ENCODE assay signal across 1 cellular context in the genomic region with DNA sequence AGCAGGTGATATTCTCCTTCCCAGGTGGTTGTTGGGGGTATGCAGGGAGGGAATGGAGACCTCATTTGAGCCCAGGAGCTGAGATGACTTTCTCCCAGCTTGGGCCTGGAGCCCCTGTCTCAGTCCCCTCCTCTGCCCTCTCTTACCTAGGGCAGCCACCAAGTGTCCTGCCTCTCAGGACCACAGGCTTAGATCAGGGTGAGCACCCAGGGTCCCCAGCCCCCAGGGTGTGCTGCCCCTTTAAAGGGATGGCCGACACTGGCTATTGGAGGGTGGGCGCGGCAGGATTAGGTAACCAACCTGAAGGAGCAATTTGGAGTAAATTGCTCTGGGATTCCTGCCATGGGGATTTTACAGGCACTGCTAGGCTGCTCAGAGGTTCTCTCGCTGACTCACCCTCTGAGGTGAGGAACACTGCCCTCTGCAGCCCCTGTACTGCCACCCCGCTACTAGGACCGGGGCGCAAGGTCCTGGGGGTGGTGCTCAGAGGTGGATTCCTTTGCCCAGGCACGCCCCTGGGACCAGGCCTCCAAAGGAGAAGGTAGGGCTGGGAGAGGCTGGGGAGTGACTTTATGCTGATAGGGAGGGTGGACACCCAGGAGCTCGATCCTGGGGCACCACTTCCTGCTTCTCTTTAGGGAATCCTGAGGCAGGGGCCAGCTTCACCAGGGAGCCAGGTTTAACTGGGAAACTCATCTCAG.
TF ChIP-seq lines count a peak whose summit lies in the region.

No MANE protein-coding gene starts in this region.

TF ChIP-seq in HepG2, 621 proteins besides CTCF, POLR2A, EP300 and RAD21 (continued from another document and continues in another):
- TF ChIP-seq ZNF574 (CRISPR knock-in tag; IDR thresholded peaks at IDR 0.05) (peak; percentile 22; the same call in 1 of the 2 replicates), MATR3 (CRISPR knock-in tag; IDR thresholded peaks at IDR 0.05) (no peak), NBN (conservative IDR thresholded peaks at IDR 0.05) (no peak), MXD4 (CRISPR knock-in tag; IDR thresholded peaks at IDR 0.05) (no peak), SIN3B (IDR thresholded peaks at IDR 0.05; ENCODE audit: low read length) (no peak), HDAC2 (CRISPR knock-in tag; IDR thresholded peaks at IDR 0.05) (peak; percentile 60; the same call in 1 of the 2 replicates), FLYWCH1 (CRISPR knock-in tag; IDR thresholded peaks at IDR 0.05) (no peak), REXO4 (CRISPR knock-in tag; IDR thresholded peaks at IDR 0.05; ENCODE audit: borderline replicate concordance) (no peak), PTBP1 (IDR thresholded peaks at IDR 0.05; ENCODE audit: low read depth, low read length, poor library complexity, severe bottlenecking) (no peak), FOXP4 (CRISPR knock-in tag; IDR thresholded peaks at IDR 0.05) (no peak), HNRNPL (IDR thresholded peaks at IDR 0.05; ENCODE audit: low read depth, low read length) (peak; percentile 76; the same call in 1 of the 2 replicates), ERF (CRISPR knock-in tag; IDR thresholded peaks at IDR 0.05) (peak; percentile 33; the same call in 1 of the 2 replicates), FIP1L1 (IDR thresholded peaks at IDR 0.05; ENCODE audit: borderline replicate concordance, insufficient read depth, low read depth, low read length) (no peak), ELF4 (CRISPR knock-in tag; IDR thresholded peaks at IDR 0.05; ENCODE audit: borderline replicate concordance) (no peak), ZFP41 (CRISPR knock-in tag; IDR thresholded peaks at IDR 0.05; ENCODE audit: borderline replicate concordance) (no peak), ZNF83 (CRISPR knock-in tag; IDR thresholded peaks at IDR 0.05; ENCODE audit: borderline replicate concordance) (no peak), ZFX (CRISPR knock-in tag; IDR thresholded peaks at IDR 0.05; ENCODE audit: low read depth) (no peak), KLF11 (CRISPR knock-in tag; IDR thresholded peaks at IDR 0.05) (no peak; the same call in 1 of the 2 replicates), HBP1 (CRISPR knock-in tag; IDR thresholded peaks at IDR 0.05; ENCODE audit: low read depth) (no peak), RNF219 (CRISPR knock-in tag; IDR thresholded peaks at IDR 0.05) (no peak), ZNF251 (CRISPR knock-in tag; IDR thresholded peaks at IDR 0.05) (no peak), NFIB (CRISPR knock-in tag; IDR thresholded peaks at IDR 0.05; ENCODE audit: borderline replicate concordance) (no peak), ZBTB1 (CRISPR knock-in tag; IDR thresholded peaks at IDR 0.05; ENCODE audit: borderline replicate concordance) (no peak)
- TF ChIP-seq, protein P1, sequence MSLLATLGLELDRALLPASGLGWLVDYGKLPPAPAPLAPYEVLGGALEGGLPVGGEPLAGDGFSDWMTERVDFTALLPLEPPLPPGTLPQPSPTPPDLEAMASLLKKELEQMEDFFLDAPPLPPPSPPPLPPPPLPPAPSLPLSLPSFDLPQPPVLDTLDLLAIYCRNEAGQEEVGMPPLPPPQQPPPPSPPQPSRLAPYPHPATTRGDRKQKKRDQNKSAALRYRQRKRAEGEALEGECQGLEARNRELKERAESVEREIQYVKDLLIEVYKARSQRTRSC (CRISPR knock-in tag; IDR thresholded peaks at IDR 0.05; ENCODE audit: low read depth) = no peak
- TF ChIP-seq, protein P2, sequence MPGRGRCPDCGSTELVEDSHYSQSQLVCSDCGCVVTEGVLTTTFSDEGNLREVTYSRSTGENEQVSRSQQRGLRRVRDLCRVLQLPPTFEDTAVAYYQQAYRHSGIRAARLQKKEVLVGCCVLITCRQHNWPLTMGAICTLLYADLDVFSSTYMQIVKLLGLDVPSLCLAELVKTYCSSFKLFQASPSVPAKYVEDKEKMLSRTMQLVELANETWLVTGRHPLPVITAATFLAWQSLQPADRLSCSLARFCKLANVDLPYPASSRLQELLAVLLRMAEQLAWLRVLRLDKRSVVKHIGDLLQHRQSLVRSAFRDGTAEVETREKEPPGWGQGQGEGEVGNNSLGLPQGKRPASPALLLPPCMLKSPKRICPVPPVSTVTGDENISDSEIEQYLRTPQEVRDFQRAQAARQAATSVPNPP (CRISPR knock-in tag; IDR thresholded peaks at IDR 0.05) = no peak
- TF ChIP-seq, protein P3, sequence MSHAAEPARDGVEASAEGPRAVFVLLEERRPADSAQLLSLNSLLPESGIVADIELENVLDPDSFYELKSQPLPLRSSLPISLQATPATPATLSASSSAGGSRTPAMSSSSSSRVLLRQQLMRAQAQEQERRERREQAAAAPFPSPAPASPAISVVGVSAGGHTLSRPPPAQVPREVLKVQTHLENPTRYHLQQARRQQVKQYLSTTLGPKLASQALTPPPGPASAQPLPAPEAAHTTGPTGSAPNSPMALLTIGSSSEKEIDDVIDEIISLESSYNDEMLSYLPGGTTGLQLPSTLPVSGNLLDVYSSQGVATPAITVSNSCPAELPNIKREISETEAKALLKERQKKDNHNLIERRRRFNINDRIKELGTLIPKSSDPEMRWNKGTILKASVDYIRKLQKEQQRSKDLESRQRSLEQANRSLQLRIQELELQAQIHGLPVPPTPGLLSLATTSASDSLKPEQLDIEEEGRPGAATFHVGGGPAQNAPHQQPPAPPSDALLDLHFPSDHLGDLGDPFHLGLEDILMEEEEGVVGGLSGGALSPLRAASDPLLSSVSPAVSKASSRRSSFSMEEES (CRISPR knock-in tag; IDR thresholded peaks at IDR 0.05) = peak; percentile 38; the same call in 1 of the 2 replicates
- TF ChIP-seq, protein P4, sequence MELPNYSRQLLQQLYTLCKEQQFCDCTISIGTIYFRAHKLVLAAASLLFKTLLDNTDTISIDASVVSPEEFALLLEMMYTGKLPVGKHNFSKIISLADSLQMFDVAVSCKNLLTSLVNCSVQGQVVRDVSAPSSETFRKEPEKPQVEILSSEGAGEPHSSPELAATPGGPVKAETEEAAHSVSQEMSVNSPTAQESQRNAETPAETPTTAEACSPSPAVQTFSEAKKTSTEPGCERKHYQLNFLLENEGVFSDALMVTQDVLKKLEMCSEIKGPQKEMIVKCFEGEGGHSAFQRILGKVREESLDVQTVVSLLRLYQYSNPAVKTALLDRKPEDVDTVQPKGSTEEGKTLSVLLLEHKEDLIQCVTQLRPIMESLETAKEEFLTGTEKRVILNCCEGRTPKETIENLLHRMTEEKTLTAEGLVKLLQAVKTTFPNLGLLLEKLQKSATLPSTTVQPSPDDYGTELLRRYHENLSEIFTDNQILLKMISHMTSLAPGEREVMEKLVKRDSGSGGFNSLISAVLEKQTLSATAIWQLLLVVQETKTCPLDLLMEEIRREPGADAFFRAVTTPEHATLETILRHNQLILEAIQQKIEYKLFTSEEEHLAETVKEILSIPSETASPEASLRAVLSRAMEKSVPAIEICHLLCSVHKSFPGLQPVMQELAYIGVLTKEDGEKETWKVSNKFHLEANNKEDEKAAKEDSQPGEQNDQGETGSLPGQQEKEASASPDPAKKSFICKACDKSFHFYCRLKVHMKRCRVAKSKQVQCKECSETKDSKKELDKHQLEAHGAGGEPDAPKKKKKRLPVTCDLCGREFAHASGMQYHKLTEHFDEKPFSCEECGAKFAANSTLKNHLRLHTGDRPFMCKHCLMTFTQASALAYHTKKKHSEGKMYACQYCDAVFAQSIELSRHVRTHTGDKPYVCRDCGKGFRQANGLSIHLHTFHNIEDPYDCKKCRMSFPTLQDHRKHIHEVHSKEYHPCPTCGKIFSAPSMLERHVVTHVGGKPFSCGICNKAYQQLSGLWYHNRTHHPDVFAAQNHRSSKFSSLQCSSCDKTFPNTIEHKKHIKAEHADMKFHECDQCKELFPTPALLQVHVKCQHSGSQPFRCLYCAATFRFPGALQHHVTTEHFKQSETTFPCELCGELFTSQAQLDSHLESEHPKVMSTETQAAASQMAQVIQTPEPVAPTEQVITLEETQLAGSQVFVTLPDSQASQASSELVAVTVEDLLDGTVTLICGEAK (IDR thresholded peaks at IDR 0.05) = no peak
- TF ChIP-seq, protein P4 (CRISPR knock-in tag; IDR thresholded peaks at IDR 0.05) = 0 out of 2 replicates have a peak, but pooled peaks have one; percentile 31
- TF ChIP-seq, protein P5, sequence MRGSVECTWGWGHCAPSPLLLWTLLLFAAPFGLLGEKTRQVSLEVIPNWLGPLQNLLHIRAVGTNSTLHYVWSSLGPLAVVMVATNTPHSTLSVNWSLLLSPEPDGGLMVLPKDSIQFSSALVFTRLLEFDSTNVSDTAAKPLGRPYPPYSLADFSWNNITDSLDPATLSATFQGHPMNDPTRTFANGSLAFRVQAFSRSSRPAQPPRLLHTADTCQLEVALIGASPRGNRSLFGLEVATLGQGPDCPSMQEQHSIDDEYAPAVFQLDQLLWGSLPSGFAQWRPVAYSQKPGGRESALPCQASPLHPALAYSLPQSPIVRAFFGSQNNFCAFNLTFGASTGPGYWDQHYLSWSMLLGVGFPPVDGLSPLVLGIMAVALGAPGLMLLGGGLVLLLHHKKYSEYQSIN (CRISPR knock-in tag; IDR thresholded peaks at IDR 0.05; ENCODE audit: borderline replicate concordance) = no peak
